ENCODE assay signal across 1 cellular context in genomic region chr17:4658478-4659305, GRCh38.
TF ChIP-seq lines count a peak whose summit lies in the region.

No MANE protein-coding gene starts in this region.

TF ChIP-seq in K562, 482 proteins besides CTCF, POLR2A, EP300 and RAD21 (continued from another document):
- TF ChIP-seq BCLAF1 (IDR thresholded peaks at IDR 0.05; ENCODE audit: borderline replicate concordance in 1 of 2, control insufficient read depth in 1 of 2, low read depth in 2 of 2, low read length in 1 of 2) (no peak), PHTF2 (CRISPR knock-in tag; IDR thresholded peaks at IDR 0.05) (no peak), ZNF431 (CRISPR knock-in tag; IDR thresholded peaks at IDR 0.05) (no peak), ZNF695 (CRISPR knock-in tag; IDR thresholded peaks at IDR 0.05) (no peak), HMBOX1 (IDR thresholded peaks at IDR 0.05) (peak; percentile 45; the same call in 1 of the 2 replicates), ZNF644 (tag; IDR thresholded peaks at IDR 0.05; ENCODE audit: low read depth) (no peak), HIVEP1 (CRISPR knock-in tag; IDR thresholded peaks at IDR 0.05) (no peak)
